ENCODE assay signal across 16 cellular contexts in the genomic region with DNA sequence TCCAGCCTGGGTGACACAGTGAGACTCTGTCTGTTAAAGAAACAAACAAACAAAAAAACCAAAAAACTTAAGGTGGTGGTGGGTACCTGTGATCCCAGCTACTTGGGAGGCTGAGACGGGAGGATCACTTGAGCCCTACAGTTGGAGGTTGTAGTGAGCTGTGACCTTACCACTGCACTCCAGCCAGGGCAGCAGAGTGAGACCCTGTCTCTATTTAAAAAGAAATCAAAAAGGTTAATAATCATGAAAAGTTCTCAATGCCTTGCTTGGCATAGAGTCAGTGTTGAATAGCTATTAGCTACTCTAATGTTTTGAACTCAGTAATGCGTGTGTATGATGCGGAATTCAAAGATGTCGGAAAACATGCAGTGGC. TPM values are rescaled to one million over a fixed set of nuclear protein-coding genes. Genes with fewer than 3 reads are reported as not detected.
A peak's percentile ranks its signal among the peaks of the same experiment; 100 is the strongest.
DNase-seq lines count a peak whose midpoint lies in the region; ATAC-seq and TF ChIP-seq lines count a peak whose summit lies in the region.
"Had no signal": no experiment of that assay in that cellular context is flagged by ENCODE, and none has a peak within 500 bp of the region (broad histone marks: within the 10 kb centered on the region; RNA-seq: fewer than 3 reads in every experiment).

No MANE protein-coding gene starts in this region.

- H4K8ac ChIP-seq in mesenchymal stem cell (ENCODE audit: low read length): no peak overlapping the region

- H2BK5ac ChIP-seq in mesenchymal stem cell (ENCODE audit: low read depth, low read length, poor library complexity, severe bottlenecking): no peak overlapping the region

- H3K27ac ChIP-seq in left ventricle myocardium inferior (replicated peaks): peak overlapping the region; percentile 94
- H3K27ac ChIP-seq in mesenchymal stem cell (ENCODE audit: low read length, poor library complexity, severe bottlenecking): no peak overlapping the region
- peak overlapping the region; percentile 86 to 88 (median 87) for H3K27ac ChIP-seq in transverse colon

- no peak for TF ChIP-seq EP300 in transverse colon (IDR thresholded peaks at IDR 0.05; ENCODE audit: low read depth)

- no peak overlapping the region for H2BK120ac ChIP-seq in mesenchymal stem cell (ENCODE audit: low read depth, low read length)

- no peaks in the 10 kb centered on the region for H3K9me3 Mint-ChIP-seq in activated naive CD8-positive, alpha-beta T cell treated with anti-CD3 and anti-CD28 coated beads for 36 hours
- H3K9me3 Mint-ChIP-seq: dendritic cell treated with granulocyte-macrophage colony-stimulating factor and Interleukin-4, amounts not matched to agents 40 ng/mL and 50 ng/mL, for 4 days; nephron progenitor cell; type B pancreatic cell had no signal

- no peak overlapping the region for H3K23ac ChIP-seq in mesenchymal stem cell (ENCODE audit: low read length in 2 of 2)

- no peak overlapping the region for H3K4ac ChIP-seq in mesenchymal stem cell (ENCODE audit: low read depth in 1 of 2, low read length in 2 of 2)

- H3K14ac ChIP-seq in mesenchymal stem cell (ENCODE audit: low read length in 2 of 2): no peak overlapping the region

- in situ Hi-C loops in transverse colon (cut with MboI; ENCODE audit: low pct_ligation_motif_present in 1 of 4, low pct_unique_long_range_greater_than_20kb in 1 of 4, low sequenced_read_pairs in 3 of 4): no loop called here

- DNase-seq in left ventricle myocardium inferior: no peak
- DNase-seq in Right ventricle myocardium inferior (ENCODE audit: missing footprints): no peak
- DNase-seq in activated naive CD8-positive, alpha-beta T cell treated with anti-CD3 and anti-CD28 coated beads for 36 hours: no peak
- no peak for DNase-seq in mesenchymal stem cell
- DNase-seq in transverse colon: no peak
- DNase-seq: DMS53; nephron progenitor cell; stimulated activated CD4-positive, alpha-beta T cell treated with anti-CD3 and anti-CD28 coated beads, Interleukin-1b, Interleukin-23, amount 100 ng/mL, for 48 hours; SW 1271 had no signal

- H3K4me1 ChIP-seq in left ventricle myocardium inferior (peaks cover 98% of the 10 kb centered on the region), mesenchymal stem cell (ENCODE audit: control insufficient read depth, insufficient read depth, low read depth, low read length) (peaks cover 43% of the 10 kb centered on the region), transverse colon (peaks cover 36 to 52% (median 50%) of the 10 kb centered on the region in 4 donors)

- peak overlapping the region; percentile 5 for H3K27ac Mint-ChIP-seq in activated naive CD8-positive, alpha-beta T cell treated with anti-CD3 and anti-CD28 coated beads for 36 hours

- H3K36me3 Mint-ChIP-seq in activated naive CD8-positive, alpha-beta T cell treated with anti-CD3 and anti-CD28 coated beads for 36 hours: peaks cover 25% of the 10 kb centered on the region
- H3K36me3 Mint-ChIP-seq: type B pancreatic cell had no signal

- no peaks in the 10 kb centered on the region for H3K27me3 Mint-ChIP-seq in activated naive CD8-positive, alpha-beta T cell treated with anti-CD3 and anti-CD28 coated beads for 36 hours
- H3K27me3 Mint-ChIP-seq: dendritic cell treated with granulocyte-macrophage colony-stimulating factor and Interleukin-4, amounts not matched to agents 40 ng/mL and 50 ng/mL, for 4 days; type B pancreatic cell had no signal

- no peak overlapping the region for H3K4me2 ChIP-seq in mesenchymal stem cell (ENCODE audit: low read length, poor library complexity, severe bottlenecking)
- H3K4me2 ChIP-seq: hepatocyte had no signal

- peaks cover 37% of the 10 kb centered on the region for H3K79me1 ChIP-seq in mesenchymal stem cell (replicated peaks; ENCODE audit: low read length, poor library complexity, severe bottlenecking)

- no peak overlapping the region for H2AK5ac ChIP-seq in mesenchymal stem cell (ENCODE audit: low read length, severe bottlenecking)

- no peak overlapping the region for H3K18ac ChIP-seq in mesenchymal stem cell (ENCODE audit: low read depth in 1 of 2, low read length in 2 of 2)

- H2AFZ ChIP-seq in mesenchymal stem cell (ENCODE audit: low read depth, low read length): no peak overlapping the region
- H2AFZ ChIP-seq: hepatocyte had no signal

- H2BK12ac ChIP-seq in mesenchymal stem cell (ENCODE audit: low read length in 2 of 2): peak overlapping the region in 1 of 2 experiments; percentile 73

- H3K9me3 ChIP-seq in left ventricle myocardium inferior (replicated peaks) (no peaks in the 10 kb centered on the region), mesenchymal stem cell (ENCODE audit: control insufficient read depth, low read length) (no peaks in the 10 kb centered on the region), transverse colon (no peaks in the 10 kb centered on the region)

- no peaks in the 10 kb centered on the region for H3K36me3 ChIP-seq in left ventricle myocardium inferior
- peaks cover 0 to 21% of the 10 kb centered on the region in 2 experiments for H3K36me3 ChIP-seq in mesenchymal stem cell (ENCODE audit: control insufficient read depth in 1 of 2, insufficient read depth in 2 of 2, low read depth in 1 of 2, low read length in 2 of 2)
- no peaks in the 10 kb centered on the region for H3K36me3 ChIP-seq in transverse colon

- H3K27me3 ChIP-seq in left ventricle myocardium inferior (ENCODE audit: low read depth) (no peaks in the 10 kb centered on the region), mesenchymal stem cell (ENCODE audit: control insufficient read depth in 1 of 2, insufficient read depth in 1 of 2, low read length in 2 of 2) (no peaks in the 10 kb centered on the region), transverse colon (no peaks in the 10 kb centered on the region)
- H3K27me3 ChIP-seq: hepatocyte had no signal

- H3K4me3 ChIP-seq in left ventricle myocardium inferior (no peak overlapping the region), mesenchymal stem cell (ENCODE audit: insufficient read depth in 1 of 2, low read depth in 1 of 2, low read length in 2 of 2) (no peak overlapping the region), transverse colon (no peak overlapping the region)
- H3K4me3 ChIP-seq: hepatocyte had no signal

- 98% methylated on average over 4 of the region's 4 CpGs for WGBS in mesenchymal stem cell
- WGBS in transverse colon (ENCODE audit: low coverage in 1 of 2), 2 donors: 89 to 100% methylated on average over 4 of the region's 4 CpGs

- ATAC-seq in Right ventricle myocardium inferior (no peak), HG03442 (IDR thresholded peaks at IDR 0.05; ENCODE audit: unreplicated experiment) (no peak), GM19324 (IDR thresholded peaks at IDR 0.05; ENCODE audit: low FRiP score, unreplicated experiment) (no peak), GM19023 (IDR thresholded peaks at IDR 0.05; ENCODE audit: unreplicated experiment) (no peak)
- ATAC-seq: Panc1 had no signal

- no peak for TF ChIP-seq CTCF in left ventricle myocardium inferior (IDR thresholded peaks at IDR 0.05; ENCODE audit: borderline replicate concordance)
- no peak for TF ChIP-seq CTCF in transverse colon (IDR thresholded peaks at IDR 0.05)

- H3K4me1 Mint-ChIP-seq in activated naive CD8-positive, alpha-beta T cell treated with anti-CD3 and anti-CD28 coated beads for 36 hours: peaks cover 73% of the 10 kb centered on the region

- TF ChIP-seq POLR2A in transverse colon (IDR thresholded peaks at IDR 0.05): no peak

- H4K91ac ChIP-seq in mesenchymal stem cell (ENCODE audit: low read length): no peak overlapping the region

- peak overlapping the region; percentile 85 for H2BK15ac ChIP-seq in mesenchymal stem cell (ENCODE audit: low read depth, poor library complexity, severe bottlenecking)

- intact Hi-C loops in left ventricle myocardium inferior (cut with micrococcal nuclease): no loop called here
- intact Hi-C loops in Right ventricle myocardium inferior (cut with DNase I): no loop called here
- intact Hi-C loops in transverse colon (cut with DNase I; ENCODE audit: low total_unique reads): no loop called here

- H3K9ac ChIP-seq in mesenchymal stem cell (ENCODE audit: low read length): no peak overlapping the region

- H3K4me3 Mint-ChIP-seq in activated naive CD8-positive, alpha-beta T cell treated with anti-CD3 and anti-CD28 coated beads for 36 hours: no peak overlapping the region
- H3K4me3 Mint-ChIP-seq: dendritic cell treated with granulocyte-macrophage colony-stimulating factor and Interleukin-4, amounts not matched to agents 40 ng/mL and 50 ng/mL, for 4 days; nephron progenitor cell; type B pancreatic cell had no signal

RNA-seq across cellular contexts. Expression of a gene that starts 35.0 kb away (rescaled TPM):
- total RNA-seq in left ventricle myocardium inferior (156 TPM), Right ventricle myocardium inferior (177 TPM), transverse colon (1,000 to 10,000 TPM in 1 of 4 donors, 100 to 1,000 TPM in 3; 469 to 1,152 (median 585) TPM)
- total RNA-seq in activated naive CD8-positive, alpha-beta T cell treated with anti-CD3 and anti-CD28 coated beads for 36 hours: 100 to 1,000 TPM; 127 to 133 TPM
- polyA plus RNA-seq in mesenchymal stem cell (2013, experiment 1 of 2): 71.1 TPM
- 70.3 TPM for polyA plus RNA-seq in mesenchymal stem cell (2013, experiment 2 of 2)

RNA-seq across cellular contexts. Expression of a gene that starts 51.7 kb away (rescaled TPM):
- 30.5 TPM for total RNA-seq in left ventricle myocardium inferior
- 28.0 TPM for total RNA-seq in Right ventricle myocardium inferior
- total RNA-seq in activated naive CD8-positive, alpha-beta T cell treated with anti-CD3 and anti-CD28 coated beads for 36 hours: 10 to 100 TPM; 66.6 to 71.5 TPM
- 15.1 TPM for polyA plus RNA-seq in mesenchymal stem cell (2013, experiment 1 of 2)
- polyA plus RNA-seq in mesenchymal stem cell (2013, experiment 2 of 2): 14.3 TPM
- total RNA-seq in transverse colon: 100 to 1,000 TPM in 1 of 4 donors, 10 to 100 TPM in 3; 28.5 to 201 (median 39.9) TPM
